In genomic region chr12:130826151-130826801, GRCh38 we compare ENCODE assay signal across 8 cellular contexts. TPM values are rescaled to one million over a fixed set of nuclear protein-coding genes. Genes with fewer than 3 reads are reported as not detected.
DNase-seq lines count a peak whose midpoint lies in the region; ATAC-seq and TF ChIP-seq lines count a peak whose summit lies in the region.

No MANE protein-coding gene starts in this region.

- 60 to 62% (median 61%) methylated on average over 21 of the region's 21 CpGs for WGBS in ovary, 3 donors

- TF ChIP-seq POLR2A in ovary (IDR thresholded peaks at IDR 0.05) = no peak

- peaks cover 2% of the 10 kb centered on the region; the same call in 1 of the 2 replicates for H3K36me3 ChIP-seq in GM06990 (ENCODE audit: control insufficient read depth, insufficient read depth, low read length)
- no peaks in the 10 kb centered on the region for H3K36me3 ChIP-seq in ovary

- DNase-seq in GM06990 (ENCODE audit: extremely low read depth, insufficient read length) (no peak), NCI-H1048 (lab: John Stamatoyannopoulos, UW) (peak; percentile 55), activated T-cell treated with anti-CD3 and anti-CD28 coated beads for 1 hour (ENCODE audit: low read depth) (peak; percentile 62), fibroblast of gingiva (ENCODE audit: low read depth) (peak; percentile 69), ovary (peak in 4 of 5 donors; percentile 44 to 73 (median 48))

- ATAC-seq in GM18858 (IDR thresholded peaks at IDR 0.05; ENCODE audit: unreplicated experiment) = no peak
- no peak for ATAC-seq in HG02884 (IDR thresholded peaks at IDR 0.05; ENCODE audit: unreplicated experiment)
- ATAC-seq in GM18517 (IDR thresholded peaks at IDR 0.05; ENCODE audit: unreplicated experiment) = no peak

- intact Hi-C loops in ovary (cut with DNase I) = no loop called here

- no peak overlapping the region for H3K27ac ChIP-seq in ovary

- H3K4me1 ChIP-seq in ovary (ENCODE audit: insufficient read depth) = peaks cover 4% of the 10 kb centered on the region

- no peaks in the 10 kb centered on the region for H3K27me3 ChIP-seq in GM06990 (replicated peaks; ENCODE audit: control insufficient read depth, insufficient read depth, low read length)
- no peaks in the 10 kb centered on the region for H3K27me3 ChIP-seq in ovary

- H3K4me3 ChIP-seq in GM06990 (replicated peaks; ENCODE audit: low read depth, low read length) (no peak overlapping the region), ovary (no peak overlapping the region)

- peak; percentile 69 for TF ChIP-seq CTCF in GM06990 (IDR thresholded peaks at IDR 0.05; ENCODE audit: insufficient read depth, low read length, poor library complexity, severe bottlenecking)
- TF ChIP-seq CTCF in ovary (IDR thresholded peaks at IDR 0.05) = peak in 1 of 3 donors; percentile 36

- no peaks in the 10 kb centered on the region for H3K9me3 ChIP-seq in ovary

- no peak for TF ChIP-seq EP300 in ovary (IDR thresholded peaks at IDR 0.05)

RNA-seq across cellular contexts. Expression of gene STX2, which starts 12.8 kb away (rescaled TPM):
- total RNA-seq in ovary = 10 to 100 TPM; 16.8 to 26.9 (median 21.4) TPM
- polyA plus RNA-seq in ovary = 10 to 100 TPM; 12.9 to 25.5 TPM

RNA-seq across cellular contexts. Expression of gene RAN, which starts 45.6 kb away (rescaled TPM):
- 100 to 1,000 TPM in 6 of 7 donors, 10 to 100 TPM in 1; 80.4 to 415 (median 314) TPM for total RNA-seq in ovary
- polyA plus RNA-seq in ovary = 100 to 1,000 TPM; 195 to 419 TPM
